In the genomic region with DNA sequence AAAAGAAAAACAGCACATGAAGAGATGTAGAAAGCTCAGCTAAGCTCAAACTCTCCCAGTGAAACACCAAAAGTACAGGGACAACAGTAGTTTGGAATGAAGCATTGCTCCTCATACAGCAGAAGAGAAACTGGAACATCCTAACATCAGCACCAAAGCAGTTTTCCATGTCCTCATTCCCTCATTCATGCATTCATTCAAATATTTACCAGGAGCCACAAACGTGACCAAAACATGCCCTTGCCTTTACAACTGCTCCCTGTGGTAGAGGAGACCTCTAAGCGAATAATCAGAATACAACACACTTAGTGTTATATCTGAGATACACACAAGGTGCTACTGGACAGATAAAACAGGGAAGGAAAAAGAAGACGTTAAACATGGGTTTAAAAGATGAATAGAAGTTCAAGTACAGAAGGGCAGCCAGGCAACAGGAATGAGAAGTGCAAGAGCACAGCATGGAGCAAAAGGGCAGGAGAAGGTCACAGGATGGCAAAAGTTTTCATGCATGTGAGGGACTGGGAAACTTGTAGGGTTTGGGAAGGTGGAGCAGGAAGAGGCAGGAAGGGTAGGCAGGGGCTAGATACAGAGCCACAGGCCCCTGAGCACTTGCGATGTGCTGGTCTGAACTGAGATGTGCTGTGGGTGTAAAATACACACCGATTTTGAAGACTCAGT, we compare ENCODE assay signal across 2 cellular contexts.
TF ChIP-seq lines count a peak whose summit lies in the region.

No MANE protein-coding gene starts in this region.

TF ChIP-seq in A549, 52 proteins besides CTCF, POLR2A, EP300 and RAD21 (continues in another document):
- TF ChIP-seq, protein P1, sequence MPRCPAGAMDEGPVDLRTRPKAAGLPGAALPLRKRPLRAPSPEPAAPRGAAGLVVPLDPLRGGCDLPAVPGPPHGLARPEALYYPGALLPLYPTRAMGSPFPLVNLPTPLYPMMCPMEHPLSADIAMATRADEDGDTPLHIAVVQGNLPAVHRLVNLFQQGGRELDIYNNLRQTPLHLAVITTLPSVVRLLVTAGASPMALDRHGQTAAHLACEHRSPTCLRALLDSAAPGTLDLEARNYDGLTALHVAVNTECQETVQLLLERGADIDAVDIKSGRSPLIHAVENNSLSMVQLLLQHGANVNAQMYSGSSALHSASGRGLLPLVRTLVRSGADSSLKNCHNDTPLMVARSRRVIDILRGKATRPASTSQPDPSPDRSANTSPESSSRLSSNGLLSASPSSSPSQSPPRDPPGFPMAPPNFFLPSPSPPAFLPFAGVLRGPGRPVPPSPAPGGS (IDR thresholded peaks at IDR 0.05): no peak
- TF ChIP-seq BHLHE40 (IDR thresholded peaks at IDR 0.05; ENCODE audit: low read depth, low read length) (no peak), HEYL (CRISPR knock-in tag; IDR thresholded peaks at IDR 0.05) (no peak), MAFK (IDR thresholded peaks at IDR 0.05; ENCODE audit: partially characterized antibody) (no peak), KDM1A (IDR thresholded peaks at IDR 0.05; ENCODE audit: low read depth) (no peak), RFX5 (IDR thresholded peaks at IDR 0.05) (no peak), JUNB (IDR thresholded peaks at IDR 0.05) (no peak), EHF (CRISPR knock-in tag; IDR thresholded peaks at IDR 0.05) (no peak), FOXS1 (CRISPR knock-in tag; IDR thresholded peaks at IDR 0.05) (peak; percentile 65), TFCP2L1 (CRISPR knock-in tag; IDR thresholded peaks at IDR 0.05) (peak; percentile 15; the same call in 1 of the 2 replicates), CBX8 (IDR thresholded peaks at IDR 0.05) (no peak), POLR2AphosphoS2 (conservative IDR thresholded peaks at IDR 0.05; ENCODE audit: low read length) (no peak), RARB (CRISPR knock-in tag; IDR thresholded peaks at IDR 0.05) (peak; percentile 38; the same call in 1 of the 2 replicates), NR3C1 (IDR thresholded peaks at IDR 0.05) (no peak), CHD4 (IDR thresholded peaks at IDR 0.05; ENCODE audit: borderline replicate concordance) (no peak), KDM5A (IDR thresholded peaks at IDR 0.05) (no peak), SMC3 (IDR thresholded peaks at IDR 0.05) (no peak), ZNF302 (CRISPR knock-in tag; IDR thresholded peaks at IDR 0.05) (no peak), HOXA7 (CRISPR knock-in tag; IDR thresholded peaks at IDR 0.05) (no peak), ZFP36 (IDR thresholded peaks at IDR 0.05; ENCODE audit: borderline replicate concordance, partially characterized antibody) (no peak), NPAS2 (CRISPR knock-in tag; IDR thresholded peaks at IDR 0.05; ENCODE audit: borderline replicate concordance) (no peak), EHMT2 (IDR thresholded peaks at IDR 0.05; ENCODE audit: low read depth) (no peak), ZSCAN20 (CRISPR knock-in tag; IDR thresholded peaks at IDR 0.05) (peak; percentile 70), HOXB13 (CRISPR knock-in tag; IDR thresholded peaks at IDR 0.05; ENCODE audit: low read depth) (no peak), CEBPB (IDR thresholded peaks at IDR 0.05) (no peak), TP53 (CRISPR knock-in tag; IDR thresholded peaks at IDR 0.05) (no peak), CHD2 (IDR thresholded peaks at IDR 0.05; ENCODE audit: low read length, partially characterized antibody) (no peak), MAZ (IDR thresholded peaks at IDR 0.05; ENCODE audit: borderline replicate concordance, low read depth, low read length) (no peak), HOXB5 (CRISPR knock-in tag; IDR thresholded peaks at IDR 0.05) (0 out of 2 replicates have a peak, but pooled peaks have one; percentile 26), MYC (IDR thresholded peaks at IDR 0.05; ENCODE audit: borderline replicate concordance, low read length) (no peak), RNF2 (IDR thresholded peaks at IDR 0.05; ENCODE audit: borderline replicate concordance, low read depth) (no peak)
- TF ChIP-seq, protein P2, sequence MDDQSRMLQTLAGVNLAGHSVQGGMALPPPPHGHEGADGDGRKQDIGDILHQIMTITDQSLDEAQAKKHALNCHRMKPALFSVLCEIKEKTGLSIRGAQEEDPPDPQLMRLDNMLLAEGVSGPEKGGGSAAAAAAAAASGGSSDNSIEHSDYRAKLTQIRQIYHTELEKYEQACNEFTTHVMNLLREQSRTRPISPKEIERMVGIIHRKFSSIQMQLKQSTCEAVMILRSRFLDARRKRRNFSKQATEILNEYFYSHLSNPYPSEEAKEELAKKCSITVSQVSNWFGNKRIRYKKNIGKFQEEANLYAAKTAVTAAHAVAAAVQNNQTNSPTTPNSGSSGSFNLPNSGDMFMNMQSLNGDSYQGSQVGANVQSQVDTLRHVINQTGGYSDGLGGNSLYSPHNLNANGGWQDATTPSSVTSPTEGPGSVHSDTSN (IDR thresholded peaks at IDR 0.05): no peak
- TF ChIP-seq, protein P3, sequence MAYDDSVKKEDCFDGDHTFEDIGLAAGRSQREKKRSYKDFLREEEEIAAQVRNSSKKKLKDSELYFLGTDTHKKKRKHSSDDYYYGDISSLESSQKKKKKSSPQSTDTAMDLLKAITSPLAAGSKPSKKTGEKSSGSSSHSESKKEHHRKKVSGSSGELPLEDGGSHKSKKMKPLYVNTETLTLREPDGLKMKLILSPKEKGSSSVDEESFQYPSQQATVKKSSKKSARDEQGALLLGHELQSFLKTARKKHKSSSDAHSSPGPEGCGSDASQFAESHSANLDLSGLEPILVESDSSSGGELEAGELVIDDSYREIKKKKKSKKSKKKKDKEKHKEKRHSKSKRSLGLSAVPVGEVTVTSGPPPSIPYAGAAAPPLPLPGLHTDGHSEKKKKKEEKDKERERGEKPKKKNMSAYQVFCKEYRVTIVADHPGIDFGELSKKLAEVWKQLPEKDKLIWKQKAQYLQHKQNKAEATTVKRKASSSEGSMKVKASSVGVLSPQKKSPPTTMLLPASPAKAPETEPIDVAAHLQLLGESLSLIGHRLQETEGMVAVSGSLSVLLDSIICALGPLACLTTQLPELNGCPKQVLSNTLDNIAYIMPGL (CRISPR knock-in tag; IDR thresholded peaks at IDR 0.05; ENCODE audit: borderline replicate concordance): 0 out of 2 replicates have a peak, but pooled peaks have one; percentile 4
- TF ChIP-seq, protein P4, sequence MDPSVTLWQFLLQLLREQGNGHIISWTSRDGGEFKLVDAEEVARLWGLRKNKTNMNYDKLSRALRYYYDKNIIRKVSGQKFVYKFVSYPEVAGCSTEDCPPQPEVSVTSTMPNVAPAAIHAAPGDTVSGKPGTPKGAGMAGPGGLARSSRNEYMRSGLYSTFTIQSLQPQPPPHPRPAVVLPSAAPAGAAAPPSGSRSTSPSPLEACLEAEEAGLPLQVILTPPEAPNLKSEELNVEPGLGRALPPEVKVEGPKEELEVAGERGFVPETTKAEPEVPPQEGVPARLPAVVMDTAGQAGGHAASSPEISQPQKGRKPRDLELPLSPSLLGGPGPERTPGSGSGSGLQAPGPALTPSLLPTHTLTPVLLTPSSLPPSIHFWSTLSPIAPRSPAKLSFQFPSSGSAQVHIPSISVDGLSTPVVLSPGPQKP (IDR thresholded peaks at IDR 0.05; ENCODE audit: low read depth, low read length): no peak

TF ChIP-seq in endothelial cell of umbilical vein, 7 proteins besides CTCF, POLR2A, EP300 and RAD21:
- TF ChIP-seq MYC (IDR thresholded peaks at IDR 0.05; ENCODE audit: low read depth, low read length): no peak
- TF ChIP-seq FOS (IDR thresholded peaks at IDR 0.05; ENCODE audit: borderline replicate concordance, insufficient read depth, low read length): no peak
- no peak for TF ChIP-seq EZH2 (IDR thresholded peaks at IDR 0.05; ENCODE audit: borderline replicate concordance, low read depth, low read length, severe bottlenecking)
- TF ChIP-seq, protein P5, sequence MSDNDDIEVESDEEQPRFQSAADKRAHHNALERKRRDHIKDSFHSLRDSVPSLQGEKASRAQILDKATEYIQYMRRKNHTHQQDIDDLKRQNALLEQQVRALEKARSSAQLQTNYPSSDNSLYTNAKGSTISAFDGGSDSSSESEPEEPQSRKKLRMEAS (IDR thresholded peaks at IDR 0.05; ENCODE audit: insufficient read depth, insufficient read length): no peak
- no peak for TF ChIP-seq POLR2AphosphoS5 (IDR thresholded peaks at IDR 0.05; ENCODE audit: insufficient read depth, low read depth, low read length)
- no peak for TF ChIP-seq GATA2 (IDR thresholded peaks at IDR 0.05; ENCODE audit: insufficient read depth, insufficient read length, low read depth, low read length)
- TF ChIP-seq JUN (IDR thresholded peaks at IDR 0.05; ENCODE audit: borderline replicate concordance, insufficient read depth, insufficient read length, low read depth): no peak
